Comparison of ENCODE assay signal across 8 cellular contexts in genomic region chr3:9779721-9780450, GRCh38. TPM values are rescaled to one million over a fixed set of nuclear protein-coding genes. Genes with fewer than 3 reads are reported as not detected.
A peak's percentile ranks its signal among the peaks of the same experiment; 100 is the strongest.
DNase-seq lines count a peak whose midpoint lies in the region; ATAC-seq and TF ChIP-seq lines count a peak whose summit lies in the region.

No MANE protein-coding gene starts in this region.

- DNase-seq in CD14-positive monocyte (ENCODE audit: low spot score): peak; percentile 61
- peak; percentile 14 for DNase-seq in activated gamma-delta T cell treated with anti-CD3 and anti-CD28 coated beads, Interleukin-2, amount 50 U/mL, for 16 hours (ENCODE audit: low read depth)
- no peak for DNase-seq in progenitor cell of endocrine pancreas (ENCODE audit: low spot score, unreplicated experiment)
- no peak for DNase-seq in NCI-H748 (lab: John Stamatoyannopoulos, UW; ENCODE audit: unreplicated experiment)

- H3K36me3 Mint-ChIP-seq in CD14-positive monocyte (peaks cover 27 to 34% of the 10 kb centered on the region in 2 donors), nephron (ENCODE audit: low read depth) (peaks cover 34% of the 10 kb centered on the region), progenitor cell of endocrine pancreas (ENCODE audit: insufficient read depth) (peaks cover 5% of the 10 kb centered on the region)

- TF ChIP-seq CTCF in CD14-positive monocyte (IDR thresholded peaks at IDR 0.05): no peak
- TF ChIP-seq CTCF in nephron (IDR thresholded peaks at IDR 0.05; ENCODE audit: unreplicated experiment in 3 of 3): no peak
- TF ChIP-seq CTCF in progenitor cell of endocrine pancreas (IDR thresholded peaks at IDR 0.05; ENCODE audit: unreplicated experiment): no peak

- peak overlapping the region; percentile 93 to 99 (median 96) for H3K27ac Mint-ChIP-seq in CD14-positive monocyte
- H3K27ac Mint-ChIP-seq in nephron: peak overlapping the region; percentile 61 to 85 (median 81)
- no peak overlapping the region for H3K27ac Mint-ChIP-seq in progenitor cell of endocrine pancreas

- peaks cover 0 to 3% (median 2%) of the 10 kb centered on the region in 3 donors for H3K27me3 Mint-ChIP-seq in CD14-positive monocyte (ENCODE audit: low read depth in 3 of 3)
- H3K27me3 Mint-ChIP-seq in nephron (ENCODE audit: low read depth): no peaks in the 10 kb centered on the region
- H3K27me3 Mint-ChIP-seq in progenitor cell of endocrine pancreas: no peaks in the 10 kb centered on the region

- peaks cover 62% of the 10 kb centered on the region for H3K4me1 Mint-ChIP-seq in CD14-positive monocyte
- H3K4me1 Mint-ChIP-seq in nephron: peaks cover 41% of the 10 kb centered on the region
- H3K4me1 Mint-ChIP-seq in progenitor cell of endocrine pancreas (ENCODE audit: low read depth): no peaks in the 10 kb centered on the region

- H3K4me3 Mint-ChIP-seq in CD14-positive monocyte (peak overlapping the region; percentile 6 to 78), nephron (no peak overlapping the region), progenitor cell of endocrine pancreas (ENCODE audit: low read depth) (no peak overlapping the region)

- peaks cover 33% of the 10 kb centered on the region for H3K36me3 ChIP-seq in KOPT-K1 (ENCODE audit: insufficient read depth, low read length)

- intact Hi-C loops in CD14-positive monocyte (cut with micrococcal nuclease): no loop called here

- H3K9me3 ChIP-seq in KOPT-K1 (ENCODE audit: insufficient read depth, low read length, poor library complexity, severe bottlenecking): no peaks in the 10 kb centered on the region

- peak overlapping the region; percentile 6 for H3K27ac ChIP-seq in KOPT-K1 (ENCODE audit: low read depth, low read length, poor library complexity, severe bottlenecking)

- H3K9me3 Mint-ChIP-seq in CD14-positive monocyte: no peaks in the 10 kb centered on the region
- no peaks in the 10 kb centered on the region for H3K9me3 Mint-ChIP-seq in nephron
- no peaks in the 10 kb centered on the region for H3K9me3 Mint-ChIP-seq in progenitor cell of endocrine pancreas (ENCODE audit: low read depth)

- peak; percentile 59 for ATAC-seq in GM19452 (IDR thresholded peaks at IDR 0.05; ENCODE audit: unreplicated experiment)
- ATAC-seq in HG03039 (IDR thresholded peaks at IDR 0.05; ENCODE audit: unreplicated experiment): no peak

RNA-seq across cellular contexts. Expression of gene CAMK1, which starts 10.1 kb away (rescaled TPM):
- polyA plus RNA-seq in CD14-positive monocyte: 100 to 1,000 TPM; 118 to 137 TPM
- total RNA-seq in progenitor cell of endocrine pancreas: 16.9 and 17.1 TPM in 2 replicates

RNA-seq across cellular contexts. Expression of gene TADA3, which starts 12.4 kb away (rescaled TPM):
- polyA plus RNA-seq in CD14-positive monocyte: 10 to 100 TPM; 36.1 to 46.9 TPM
- total RNA-seq in progenitor cell of endocrine pancreas: 66.6 and 70.8 TPM in 2 replicates

RNA-seq across cellular contexts. Expression of gene ARPC4, which starts 13.0 kb away (rescaled TPM):
- 100 to 1,000 TPM; 389 to 390 TPM for polyA plus RNA-seq in CD14-positive monocyte
- total RNA-seq in progenitor cell of endocrine pancreas: 129 and 135 TPM in 2 replicates

RNA-seq across cellular contexts. Expression of gene OGG1, which starts 30.1 kb away (rescaled TPM):
- polyA plus RNA-seq in CD14-positive monocyte: 10 to 100 TPM; 17.4 to 20.5 TPM
- total RNA-seq in progenitor cell of endocrine pancreas: 46.3 and 47.7 TPM in 2 replicates

RNA-seq across cellular contexts. Expression of gene TTLL3, which starts 30.2 kb away (rescaled TPM):
- 1 to 10 TPM; 1.1 to 1.8 TPM for polyA plus RNA-seq in CD14-positive monocyte
- total RNA-seq in progenitor cell of endocrine pancreas: 51.6 and 59.6 TPM in 2 replicates

Comparison
In these comparisons a context has a peak if more than half of its experiments do, and no peak if none do; other contexts are left out.
1. DNase-seq: peak in CD14-positive monocyte (single experiment) and activated gamma-delta T cell treated with anti-CD3 and anti-CD28 coated beads, Interleukin-2, amount 50 U/mL, for 16 hours (single experiment); none in progenitor cell of endocrine pancreas (single experiment) and NCI-H748 (single experiment).
2. H3K4me3 Mint-ChIP-seq: peak in CD14-positive monocyte (2 of 2); none in nephron (0 of 3) and progenitor cell of endocrine pancreas (single experiment).